Comparison of ENCODE assay signal across 12 cellular contexts in genomic region chr10:97138174-97138573, GRCh38. TPM values are rescaled to one million over a fixed set of nuclear protein-coding genes. Genes with fewer than 3 reads are reported as not detected.
DNase-seq lines count a peak whose midpoint lies in the region; ATAC-seq and TF ChIP-seq lines count a peak whose summit lies in the region.
"Had no signal": no experiment of that assay in that cellular context is flagged by ENCODE, and none has a peak within 500 bp of the region (broad histone marks: within the 10 kb centered on the region; RNA-seq: fewer than 3 reads in every experiment).

No MANE protein-coding gene starts in this region.

- H3K9me2 ChIP-seq in DOHH2 (replicated peaks; ENCODE audit: control insufficient read depth, low read length): no peaks in the 10 kb centered on the region

- H3K27ac ChIP-seq in DOHH2 (ENCODE audit: low read depth, low read length) (no peak overlapping the region), colonic mucosa (no peak overlapping the region), neural progenitor cell (no peak overlapping the region)
- H3K27ac ChIP-seq: breast epithelium, SJSA1 had no signal

- peaks cover 9% of the 10 kb centered on the region for H3K9me3 Mint-ChIP-seq in neural progenitor cell
- H3K9me3 Mint-ChIP-seq: nephron had no signal

- H3K9ac ChIP-seq in colonic mucosa (ENCODE audit: low read depth in 2 of 2, low read length in 2 of 2): no peak overlapping the region
- no peak overlapping the region for H3K9ac ChIP-seq in neural progenitor cell

- H3K4me1 Mint-ChIP-seq in neural progenitor cell: peaks cover 81% of the 10 kb centered on the region

- H3K27me3 ChIP-seq in DOHH2 (ENCODE audit: control insufficient read depth, low read length): peaks cover 60% of the 10 kb centered on the region
- H3K27me3 ChIP-seq in colonic mucosa: no peaks in the 10 kb centered on the region
- H3K27me3 ChIP-seq in neural progenitor cell: peaks cover 36% of the 10 kb centered on the region
- H3K27me3 ChIP-seq: breast epithelium had no signal

- H3K36me3 ChIP-seq in DOHH2 (ENCODE audit: control insufficient read depth, low read length) (no peaks in the 10 kb centered on the region), colonic mucosa (no peaks in the 10 kb centered on the region), neural progenitor cell (no peaks in the 10 kb centered on the region)
- H3K36me3 ChIP-seq: breast epithelium, SJSA1 had no signal

- no peaks in the 10 kb centered on the region for H3K36me3 Mint-ChIP-seq in neural progenitor cell

- H3K4me3 Mint-ChIP-seq in neural progenitor cell: no peak overlapping the region
- H3K4me3 Mint-ChIP-seq: nephron had no signal

- ATAC-seq in HG03108 (IDR thresholded peaks at IDR 0.05; ENCODE audit: unreplicated experiment): no peak
- ATAC-seq in HG03139 (IDR thresholded peaks at IDR 0.05; ENCODE audit: unreplicated experiment): no peak
- ATAC-seq in HG03175 (IDR thresholded peaks at IDR 0.05; ENCODE audit: unreplicated experiment): no peak
- ATAC-seq: esophagus mucosa had no signal

- no peak overlapping the region for H3K27ac Mint-ChIP-seq in neural progenitor cell

- H4K20me1 ChIP-seq in DOHH2 (ENCODE audit: control insufficient read depth, insufficient read depth, low read depth, low read length) (no peaks in the 10 kb centered on the region), neural progenitor cell (ENCODE audit: low read depth) (no peaks in the 10 kb centered on the region)

- DNase-seq in colonic mucosa (peak; percentile 23), neural progenitor cell (ENCODE audit: low spot score) (peak; percentile 64), cerebellar cortex (ENCODE audit: low spot score) (no peak)

- H3F3A ChIP-seq in DOHH2 (ENCODE audit: control insufficient read depth, insufficient read depth) (no peaks in the 10 kb centered on the region), neural progenitor cell (ENCODE audit: low read depth) (no peaks in the 10 kb centered on the region)

- H3K27me3 Mint-ChIP-seq in neural progenitor cell (ENCODE audit: insufficient read depth, low read depth): peaks cover 46% of the 10 kb centered on the region

- H3K79me2 ChIP-seq in DOHH2 (ENCODE audit: control insufficient read depth, low read length): no peaks in the 10 kb centered on the region
- H3K79me2 ChIP-seq in neural progenitor cell (ENCODE audit: low read depth): no peaks in the 10 kb centered on the region

- intact Hi-C loops in colonic mucosa (cut with DNase I): no loop called here

- peak; percentile 62 for TF ChIP-seq CTCF in DOHH2 (IDR thresholded peaks at IDR 0.05; ENCODE audit: low read depth, low read length, poor library complexity, severe bottlenecking)
- peak; percentile 57 for TF ChIP-seq CTCF in LNCAP (IDR thresholded peaks at IDR 0.05)
- TF ChIP-seq CTCF in colonic mucosa (IDR thresholded peaks at IDR 0.05): peak; percentile 31
- peak; percentile 55 for TF ChIP-seq CTCF in neural progenitor cell (IDR thresholded peaks at IDR 0.05)

- H3K4me1 ChIP-seq in DOHH2 (ENCODE audit: control insufficient read depth, low read length) (no peaks in the 10 kb centered on the region), colonic mucosa (no peaks in the 10 kb centered on the region), neural progenitor cell (peaks cover 32% of the 10 kb centered on the region)
- H3K4me1 ChIP-seq: breast epithelium, SJSA1 had no signal

- no peaks in the 10 kb centered on the region for H3K9me3 ChIP-seq in DOHH2 (ENCODE audit: control insufficient read depth, insufficient read depth, low read length)
- no peaks in the 10 kb centered on the region for H3K9me3 ChIP-seq in colonic mucosa
- no peaks in the 10 kb centered on the region for H3K9me3 ChIP-seq in neural progenitor cell (ENCODE audit: low read depth)
- H3K9me3 ChIP-seq: breast epithelium, SJSA1 had no signal

- no peak overlapping the region for H3K4me3 ChIP-seq in DOHH2 (ENCODE audit: low read length)
- H3K4me3 ChIP-seq in colonic mucosa: no peak overlapping the region
- H3K4me3 ChIP-seq in neural progenitor cell: no peak overlapping the region
- H3K4me3 ChIP-seq: breast epithelium, SJSA1 had no signal

- no peak overlapping the region for H3K4me2 ChIP-seq in DOHH2 (ENCODE audit: low read length)
- no peak overlapping the region for H3K4me2 ChIP-seq in neural progenitor cell

- H2AFZ ChIP-seq in neural progenitor cell (replicated peaks): no peak overlapping the region

RNA-seq across cellular contexts. Expression of gene SLIT1, which starts 47.6 kb away (rescaled TPM):
- total RNA-seq in colonic mucosa: under 1 TPM; 0.17 to 0.24 TPM
- 0.74 and 0.92 TPM in 2 replicates for total RNA-seq in neural progenitor cell (ENCODE audit: low replicate concordance)
- total RNA-seq: SJSA1 had no signal
